10 cellular contexts compared by ENCODE assay signal in the genomic region with DNA sequence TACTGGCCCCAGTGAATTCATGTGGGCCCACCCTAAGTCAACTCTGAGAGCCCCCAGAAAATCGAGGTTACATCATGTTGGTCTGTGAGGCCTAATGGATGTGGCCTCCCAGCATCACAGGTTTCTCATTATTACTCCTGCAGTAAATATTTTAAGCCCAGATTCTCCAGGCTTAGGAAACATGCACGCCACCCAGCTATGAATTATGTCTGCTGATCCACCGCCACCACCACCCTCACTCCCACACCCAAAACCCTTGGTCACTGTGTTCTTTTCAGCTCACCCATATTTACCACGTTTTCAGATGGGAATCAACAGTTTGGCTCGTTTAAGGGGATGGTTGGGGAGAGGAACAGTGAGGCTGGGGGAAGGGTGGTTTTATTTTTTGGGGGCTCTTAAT.
DNase-seq lines count a peak whose midpoint lies in the region; ATAC-seq and TF ChIP-seq lines count a peak whose summit lies in the region.
"Had no signal": no experiment of that assay in that cellular context is flagged by ENCODE, and none has a peak within 500 bp of the region (broad histone marks: within the 10 kb centered on the region; RNA-seq: fewer than 3 reads in every experiment).

No MANE protein-coding gene starts in this region.

- no peaks in the 10 kb centered on the region for H3K9me3 Mint-ChIP-seq in activated naive CD8-positive, alpha-beta T cell (ENCODE audit: low read depth)
- H3K9me3 Mint-ChIP-seq: IgD-negative memory B cell had no signal

- peak overlapping the region in 6 of 8 donors; percentile 1 to 66 (median 32) for H3K27ac ChIP-seq in spleen

- peaks cover 0 to 60% (median 0%) of the 10 kb centered on the region in 6 donors for H3K36me3 ChIP-seq in spleen

- peaks cover 33 to 100% (median 80%) of the 10 kb centered on the region in 6 donors for H3K4me1 ChIP-seq in spleen

- no peak overlapping the region for H3K4me3 ChIP-seq in spleen

- no peak for TF ChIP-seq POLR2A in spleen (IDR thresholded peaks at IDR 0.05)

- peak overlapping the region; percentile 65 for H3K4me3 Mint-ChIP-seq in activated naive CD8-positive, alpha-beta T cell

- intact Hi-C loops in spleen (cut with DNase I; ENCODE audit: low total_unique reads) = no loop called here

- H3K36me3 Mint-ChIP-seq in activated naive CD8-positive, alpha-beta T cell = peaks cover 15% of the 10 kb centered on the region

- H3K4me1 Mint-ChIP-seq in activated naive CD8-positive, alpha-beta T cell (ENCODE audit: low read depth) = peaks cover 97% of the 10 kb centered on the region

- no peaks in the 10 kb centered on the region for H3K27me3 Mint-ChIP-seq in activated naive CD8-positive, alpha-beta T cell
- H3K27me3 Mint-ChIP-seq: IgD-negative memory B cell had no signal

- H3K9me3 ChIP-seq in spleen = no peaks in the 10 kb centered on the region

- TF ChIP-seq CTCF in spleen (IDR thresholded peaks at IDR 0.05 in 8 of 11, conservative IDR thresholded peaks at IDR 0.05 in 3 of 11) = no peak

- WGBS in spleen, 5 donors = 53 to 78% (median 68%) methylated on average over 5 of the region's 5 CpGs

- peak overlapping the region; percentile 88 for H3K27ac Mint-ChIP-seq in activated naive CD8-positive, alpha-beta T cell

- ATAC-seq in GM19328 (IDR thresholded peaks at IDR 0.05; ENCODE audit: unreplicated experiment) (peak; percentile 13), HG02763 (IDR thresholded peaks at IDR 0.05; ENCODE audit: unreplicated experiment) (peak; percentile 9)

- DNase-seq in spleen = no peak
- DNase-seq in C1 segment of cervical spinal cord (lab: John Stamatoyannopoulos, UW) = no peak
- no peak for DNase-seq in NCI-H510A (lab: John Stamatoyannopoulos, UW)
- no peak for DNase-seq in cerebellar nuclear complex (lab: John Stamatoyannopoulos, UW)
- DNase-seq: activated CD4-positive, alpha-beta T cell treated with anti-CD3 and anti-CD28 coated beads for 1 hour; GOT3 had no signal

- no peaks in the 10 kb centered on the region for H3K27me3 ChIP-seq in spleen (replicated peaks in 1 of 7)
